Comparison of ENCODE assay signal across 2 cellular contexts in the genomic region with DNA sequence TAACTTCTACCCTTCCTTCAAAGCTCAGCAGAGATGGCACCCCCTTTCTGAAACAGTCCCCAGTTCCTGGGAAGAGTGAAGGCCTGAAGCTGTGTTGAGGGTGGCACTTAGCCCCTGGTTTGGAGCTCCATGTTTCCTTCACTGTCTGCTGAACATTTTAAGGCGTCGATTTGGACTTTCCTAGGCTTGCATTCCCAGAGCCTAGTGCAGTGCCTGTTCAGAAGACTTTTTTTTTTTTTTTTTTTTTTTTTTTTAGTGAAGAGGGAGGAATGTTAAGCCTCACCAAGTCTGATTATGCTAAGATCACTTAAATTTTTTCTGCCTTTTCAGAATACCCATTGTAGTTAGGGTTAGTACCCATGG.
TF ChIP-seq lines count a peak whose summit lies in the region.

No MANE protein-coding gene starts in this region.

TF ChIP-seq in SK-N-SH, 30 proteins besides CTCF, POLR2A, EP300 and RAD21 (continued from another document):
- TF ChIP-seq POLR2AphosphoS5 (IDR thresholded peaks at IDR 0.05; ENCODE audit: low read depth, low read length), result no peak
TF ChIP-seq in SK-N-SH: peak in this region for 0.

TF ChIP-seq in SK-N-SH treated with all-trans-retinoic acid at 6 μM for 48 hours, 23 proteins besides CTCF, POLR2A, EP300 and RAD21 (continued from another document):
- TF ChIP-seq, protein P1, sequence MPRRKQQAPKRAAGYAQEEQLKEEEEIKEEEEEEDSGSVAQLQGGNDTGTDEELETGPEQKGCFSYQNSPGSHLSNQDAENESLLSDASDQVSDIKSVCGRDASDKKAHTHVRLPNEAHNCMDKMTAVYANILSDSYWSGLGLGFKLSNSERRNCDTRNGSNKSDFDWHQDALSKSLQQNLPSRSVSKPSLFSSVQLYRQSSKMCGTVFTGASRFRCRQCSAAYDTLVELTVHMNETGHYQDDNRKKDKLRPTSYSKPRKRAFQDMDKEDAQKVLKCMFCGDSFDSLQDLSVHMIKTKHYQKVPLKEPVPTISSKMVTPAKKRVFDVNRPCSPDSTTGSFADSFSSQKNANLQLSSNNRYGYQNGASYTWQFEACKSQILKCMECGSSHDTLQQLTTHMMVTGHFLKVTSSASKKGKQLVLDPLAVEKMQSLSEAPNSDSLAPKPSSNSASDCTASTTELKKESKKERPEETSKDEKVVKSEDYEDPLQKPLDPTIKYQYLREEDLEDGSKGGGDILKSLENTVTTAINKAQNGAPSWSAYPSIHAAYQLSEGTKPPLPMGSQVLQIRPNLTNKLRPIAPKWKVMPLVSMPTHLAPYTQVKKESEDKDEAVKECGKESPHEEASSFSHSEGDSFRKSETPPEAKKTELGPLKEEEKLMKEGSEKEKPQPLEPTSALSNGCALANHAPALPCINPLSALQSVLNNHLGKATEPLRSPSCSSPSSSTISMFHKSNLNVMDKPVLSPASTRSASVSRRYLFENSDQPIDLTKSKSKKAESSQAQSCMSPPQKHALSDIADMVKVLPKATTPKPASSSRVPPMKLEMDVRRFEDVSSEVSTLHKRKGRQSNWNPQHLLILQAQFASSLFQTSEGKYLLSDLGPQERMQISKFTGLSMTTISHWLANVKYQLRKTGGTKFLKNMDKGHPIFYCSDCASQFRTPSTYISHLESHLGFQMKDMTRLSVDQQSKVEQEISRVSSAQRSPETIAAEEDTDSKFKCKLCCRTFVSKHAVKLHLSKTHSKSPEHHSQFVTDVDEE (CRISPR knock-in tag; IDR thresholded peaks at IDR 0.05), result no peak
- TF ChIP-seq, protein P2, sequence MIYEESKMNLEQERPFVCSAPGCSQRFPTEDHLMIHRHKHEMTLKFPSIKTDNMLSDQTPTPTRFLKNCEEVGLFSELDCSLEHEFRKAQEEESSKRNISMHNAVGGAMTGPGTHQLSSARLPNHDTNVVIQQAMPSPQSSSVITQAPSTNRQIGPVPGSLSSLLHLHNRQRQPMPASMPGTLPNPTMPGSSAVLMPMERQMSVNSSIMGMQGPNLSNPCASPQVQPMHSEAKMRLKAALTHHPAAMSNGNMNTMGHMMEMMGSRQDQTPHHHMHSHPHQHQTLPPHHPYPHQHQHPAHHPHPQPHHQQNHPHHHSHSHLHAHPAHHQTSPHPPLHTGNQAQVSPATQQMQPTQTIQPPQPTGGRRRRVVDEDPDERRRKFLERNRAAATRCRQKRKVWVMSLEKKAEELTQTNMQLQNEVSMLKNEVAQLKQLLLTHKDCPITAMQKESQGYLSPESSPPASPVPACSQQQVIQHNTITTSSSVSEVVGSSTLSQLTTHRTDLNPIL (CRISPR knock-in tag; IDR thresholded peaks at IDR 0.05; ENCODE audit: low read depth), result no peak
